Comparison of ENCODE assay signal across 1 cellular context in genomic region chr1:182628657-182629056, GRCh38.
TF ChIP-seq lines count a peak whose summit lies in the region.

No MANE protein-coding gene starts in this region.

TF ChIP-seq in H1, 55 proteins besides CTCF, POLR2A, EP300 and RAD21:
- TF ChIP-seq KDM1A (IDR thresholded peaks at IDR 0.05; ENCODE audit: borderline replicate concordance, low read length) = no peak
- no peak for TF ChIP-seq TAF1 (IDR thresholded peaks at IDR 0.05; ENCODE audit: low read depth, low read length)
- no peak for TF ChIP-seq BRCA1 (IDR thresholded peaks at IDR 0.05; ENCODE audit: low read depth, low read length)
- TF ChIP-seq SIN3A (conservative IDR thresholded peaks at IDR 0.05 in 1 of 2, IDR thresholded peaks at IDR 0.05 in 1 of 2; ENCODE audit: low read depth in 1 of 2, low read length in 2 of 2) = no peak
- TF ChIP-seq ATF3 (IDR thresholded peaks at IDR 0.05; ENCODE audit: insufficient read depth, low read depth, low read length) = no peak
